In the genomic region with DNA sequence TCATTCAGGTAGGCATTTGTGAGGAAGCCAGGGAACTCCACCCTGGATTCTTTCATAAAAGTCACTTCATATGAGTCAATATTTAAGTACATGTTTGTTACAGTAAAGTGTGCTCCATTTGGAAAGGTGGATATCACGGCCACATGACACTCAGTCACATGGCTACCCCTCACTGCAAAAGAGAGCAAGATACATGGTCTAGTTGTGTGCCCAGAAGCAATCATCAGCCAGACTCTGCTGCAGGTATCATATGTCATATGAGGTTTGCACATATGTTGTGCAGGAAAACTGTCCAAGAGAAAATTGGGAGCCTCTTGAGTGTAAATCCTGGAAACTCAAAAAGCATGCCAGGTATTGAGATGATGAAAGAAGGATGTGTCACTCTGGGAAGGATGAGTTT, we compare ENCODE assay signal across 23 cellular contexts. TPM values are rescaled to one million over a fixed set of nuclear protein-coding genes. Genes with fewer than 3 reads are reported as not detected.
DNase-seq lines count a peak whose midpoint lies in the region; ATAC-seq and TF ChIP-seq lines count a peak whose summit lies in the region.
"Had no signal": no experiment of that assay in that cellular context is flagged by ENCODE, and none has a peak within 500 bp of the region (broad histone marks: within the 10 kb centered on the region; RNA-seq: fewer than 3 reads in every experiment).

No MANE protein-coding gene starts in this region.

- H3K27ac ChIP-seq in mammary epithelial cell (ENCODE audit: insufficient read depth, low read depth, low read length): no peak overlapping the region
- H3K27ac ChIP-seq: BLaER1, GM23248, SJSA1 had no signal

- no peak overlapping the region for H2AFZ ChIP-seq in mammary epithelial cell (ENCODE audit: low read depth, low read length)
- H2AFZ ChIP-seq: GM23248 had no signal

- intact Hi-C loops in MCF 10A (cut with micrococcal nuclease): no loop called here
- intact Hi-C loops in mammary epithelial cell (cut with micrococcal nuclease): no loop called here

- H3K27me3 Mint-ChIP-seq in MCF 10A (ENCODE audit: insufficient read depth, unreplicated experiment): peaks cover 8% of the 10 kb centered on the region
- H3K27me3 Mint-ChIP-seq: CD4-positive, CD25-positive, alpha-beta regulatory T cell had no signal

- WGBS in mammary epithelial cell (ENCODE audit: low coverage, missing lambda C conversion rate): 8% methylated on average over 1 of the region's 1 CpG

- ATAC-seq in left lobe of liver (no peak), HG03039 (IDR thresholded peaks at IDR 0.05; ENCODE audit: unreplicated experiment) (no peak)
- ATAC-seq: K562 had no signal

- peaks cover 7% of the 10 kb centered on the region for H3K9me3 Mint-ChIP-seq in MCF 10A (ENCODE audit: unreplicated experiment)
- H3K9me3 Mint-ChIP-seq: CD4-positive, CD25-positive, alpha-beta regulatory T cell had no signal

- no peaks in the 10 kb centered on the region for H4K20me1 ChIP-seq in mammary epithelial cell (ENCODE audit: insufficient read depth, low read length)
- H4K20me1 ChIP-seq: BLaER1 had no signal

- dilution Hi-C loops in mammary epithelial cell (cut with HindIII; ENCODE audit: low sequenced_read_pairs): no loop called here

- BruUV-seq in MCF 10A (replicated peaks; lab: Mats Ljungman, UMichigan) (no TSS peak), mammary epithelial cell (replicated peaks; lab: Mats Ljungman, UMichigan) (no TSS peak)

- H3K9ac ChIP-seq in mammary epithelial cell (ENCODE audit: insufficient read depth, low read length): no peak overlapping the region
- H3K9ac ChIP-seq: BLaER1, GM23248 had no signal

- no peaks in the 10 kb centered on the region for H3K36me3 ChIP-seq in mammary epithelial cell (ENCODE audit: insufficient read depth, low read length)
- H3K36me3 ChIP-seq: BLaER1, MG63, SJSA1 had no signal

- POLR2A ChIA-PET in MCF 10A (lab: Yijun Ruan, JAX): no interaction called here

- no peak overlapping the region for H3K4me2 ChIP-seq in mammary epithelial cell (ENCODE audit: insufficient read depth, low read depth, low read length)
- H3K4me2 ChIP-seq: BLaER1 had no signal

- H3K4me3 Mint-ChIP-seq in MCF 10A (ENCODE audit: unreplicated experiment): no peak overlapping the region
- H3K4me3 Mint-ChIP-seq: CD4-positive, CD25-positive, alpha-beta regulatory T cell had no signal

- H3K4me3 ChIP-seq in mammary epithelial cell (replicated peaks in 1 of 3; ENCODE audit: insufficient read depth in 1 of 3, low read depth in 2 of 3, low read length in 3 of 3) (no peak overlapping the region), epithelial cell of esophagus (ENCODE audit: low read length) (no peak overlapping the region)
- H3K4me3 ChIP-seq: BLaER1, GM23248, K562, MG63, SJSA1 had no signal

- no peaks in the 10 kb centered on the region for H3K9me3 ChIP-seq in mammary epithelial cell (replicated peaks; ENCODE audit: insufficient read depth, low read length)
- H3K9me3 ChIP-seq: BLaER1, MG63, SJSA1 had no signal

- no peaks in the 10 kb centered on the region for H3K36me3 Mint-ChIP-seq in MCF 10A (ENCODE audit: insufficient read depth, unreplicated experiment)
- H3K36me3 Mint-ChIP-seq: CD4-positive, CD25-positive, alpha-beta regulatory T cell had no signal

- no peaks in the 10 kb centered on the region for H3K4me1 Mint-ChIP-seq in MCF 10A (ENCODE audit: insufficient read depth, unreplicated experiment)
- H3K4me1 Mint-ChIP-seq: CD4-positive, CD25-positive, alpha-beta regulatory T cell had no signal

- no peaks in the 10 kb centered on the region for H3K27me3 ChIP-seq in mammary epithelial cell (ENCODE audit: insufficient read depth, low read length)
- H3K27me3 ChIP-seq: BLaER1, MG63, SJSA1 had no signal

- H3K4me1 ChIP-seq in mammary epithelial cell (ENCODE audit: insufficient read depth, low read length): no peaks in the 10 kb centered on the region
- H3K4me1 ChIP-seq: BLaER1, SJSA1 had no signal

- in situ Hi-C loops in mammary epithelial cell (cut with MboI; ENCODE audit: low sequenced_read_pairs in 2 of 2): no loop called here

- no peaks in the 10 kb centered on the region for H3K79me2 ChIP-seq in mammary epithelial cell (ENCODE audit: insufficient read depth, low read length)

- CTCF ChIA-PET in MCF 10A (lab: Yijun Ruan, JAX): no interaction called here
- CTCF ChIA-PET in mammary epithelial cell (lab: Charles Lee; ENCODE audit: low non-redundant PET): no interaction called here

- no peak for TF ChIP-seq CTCF in MCF 10A (IDR thresholded peaks at IDR 0.05; ENCODE audit: unreplicated experiment)
- no peak for TF ChIP-seq CTCF in mammary epithelial cell (conservative IDR thresholded peaks at IDR 0.05 in 1 of 2, IDR thresholded peaks at IDR 0.05 in 1 of 2; ENCODE audit: extremely low read depth in 1 of 2, insufficient read depth in 1 of 2, low read depth in 1 of 2, low read length in 2 of 2)
- no peak for TF ChIP-seq CTCF in epithelial cell of esophagus (IDR thresholded peaks at IDR 0.05; ENCODE audit: insufficient read depth, low read depth, low read length, missing control alignments)

- peak; percentile 11 for DNase-seq in MCF 10A (ENCODE audit: unreplicated experiment)
- DNase-seq in mammary epithelial cell: no peak
- peak; percentile 51 for DNase-seq in NCI-H446 treated with DMSO at 0.1 percent for 48 hours (lab: John Stamatoyannopoulos, UW)
- DNase-seq in epithelial cell of esophagus (ENCODE audit: low read depth): peak; percentile 24
- no peak for DNase-seq in left lobe of liver (ENCODE audit: low spot score)
- DNase-seq in retina: no peak
- DNase-seq: CD4-positive, CD25-positive, alpha-beta regulatory T cell; GM23248; H7; Kasumi-1; MG63; NCI-H1105 treated with DMSO at 0.1 percent for 48 hours; NCI-H146; NCI-H1930; NCI-H2227 treated with DMSO at 0.1 percent for 48 hours; NCI-H510A; NCI-H774; Right ventricle myocardium superior; RPMI8226 had no signal

- no peak overlapping the region for H3K27ac Mint-ChIP-seq in MCF 10A (ENCODE audit: low read depth, unreplicated experiment)

RNA-seq across cellular contexts. Expression of gene NMNAT3, which starts 55.0 kb away (rescaled TPM):
- total RNA-seq in MCF 10A (2022): 1.0 and 1.9 TPM in 2 replicates
- total RNA-seq in mammary epithelial cell: 1 to 10 TPM; 3.2 to 3.8 TPM
- polyA plus RNA-seq in mammary epithelial cell: 0.19 TPM
- not detected for polyA minus RNA-seq in mammary epithelial cell
- 1.5 TPM for total RNA-seq in left lobe of liver
- total RNA-seq: GM23248, SJSA1 had no signal
- polyA plus RNA-seq: GM23248 had no signal

Comparison
In these comparisons a context has a peak if more than half of its experiments do, and no peak if none do; other contexts are left out.
1. DNase-seq: peak in MCF 10A (single experiment), NCI-H446 treated with DMSO at 0.1 percent for 48 hours (single experiment) and epithelial cell of esophagus (single experiment); none in mammary epithelial cell (single experiment), left lobe of liver (single experiment) and retina (single experiment).